In the genomic region with DNA sequence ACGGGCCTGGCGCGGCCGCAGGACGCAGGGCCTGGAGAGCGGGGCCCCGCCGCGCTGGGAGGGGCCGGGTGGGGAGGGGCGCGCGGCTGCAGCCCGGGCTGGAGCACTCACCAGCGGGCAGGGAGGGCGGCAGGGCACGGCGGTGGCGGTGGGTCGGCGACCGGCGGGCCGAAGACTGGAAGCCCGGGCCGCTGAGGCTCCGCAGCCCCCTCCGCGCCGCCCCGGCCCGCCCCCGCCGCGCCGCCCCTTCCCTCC, we compare ENCODE assay signal across 12 cellular contexts. TPM values are rescaled to one million over a fixed set of nuclear protein-coding genes. Genes with fewer than 3 reads are reported as not detected.
DNase-seq lines count a peak whose midpoint lies in the region; ATAC-seq and TF ChIP-seq lines count a peak whose summit lies in the region.
"Had no signal": no experiment of that assay in that cellular context is flagged by ENCODE, and none has a peak within 500 bp of the region (broad histone marks: within the 10 kb centered on the region; RNA-seq: fewer than 3 reads in every experiment).

A gene with protein sequence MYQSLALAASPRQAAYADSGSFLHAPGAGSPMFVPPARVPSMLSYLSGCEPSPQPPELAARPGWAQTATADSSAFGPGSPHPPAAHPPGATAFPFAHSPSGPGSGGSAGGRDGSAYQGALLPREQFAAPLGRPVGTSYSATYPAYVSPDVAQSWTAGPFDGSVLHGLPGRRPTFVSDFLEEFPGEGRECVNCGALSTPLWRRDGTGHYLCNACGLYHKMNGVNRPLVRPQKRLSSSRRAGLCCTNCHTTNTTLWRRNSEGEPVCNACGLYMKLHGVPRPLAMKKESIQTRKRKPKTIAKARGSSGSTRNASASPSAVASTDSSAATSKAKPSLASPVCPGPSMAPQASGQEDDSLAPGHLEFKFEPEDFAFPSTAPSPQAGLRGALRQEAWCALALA (minus strand): TSS at position 177 of the 255 bp plus-strand sequence. CDS start 474 bp downstream, outside the sequence.

- H3K4me3 ChIP-seq in RWPE2 (ENCODE audit: severe bottlenecking) (no peak within 1 kb of the TSS), iPS-15b (ENCODE audit: low read depth, low read length) (peak within 1 kb of the TSS; percentile 50), prostate gland (peak within 1 kb of the TSS; percentile 25 to 29)
- no peak within 1 kb of the TSS for H3K4me3 ChIP-seq in CD8-positive, alpha-beta T cell (ENCODE audit: low read depth, low read length)
- H3K4me3 ChIP-seq: body of pancreas had no signal

- ATAC-seq in RWPE2 (ENCODE audit: low read depth) = peak; percentile 3; the same call in 2 of the 3 replicates
- ATAC-seq in CD8-positive, alpha-beta T cell = no peak

- no peak for DNase-seq in RWPE2 (ENCODE audit: low spot score)
- no peak for DNase-seq in prostate gland (ENCODE audit: low spot score)
- no peak for DNase-seq in anterior cingulate cortex (lab: John Stamatoyannopoulos, UW)
- DNase-seq in middle frontal gyrus (ENCODE audit: extremely low spot score, low spot score) = no peak
- DNase-seq in NCI-H1417 (lab: John Stamatoyannopoulos, UW) = no peak
- no peak for DNase-seq in CD8-positive, alpha-beta T cell
- DNase-seq: CD4-positive, alpha-beta memory T cell; NCI-H774 had no signal

- H3K4me3 Mint-ChIP-seq in CD8-positive, alpha-beta T cell = no peak within 1 kb of the TSS

- intact Hi-C loops in prostate gland (cut with DNase I) = no loop called here
- intact Hi-C loops in CD8-positive, alpha-beta T cell (cut with DNase I, micrococcal nuclease) = no loop called here

- H3K9me3 Mint-ChIP-seq in CD8-positive, alpha-beta T cell = no peaks in the 10 kb centered on the region
- H3K9me3 Mint-ChIP-seq: CD4-positive, alpha-beta memory T cell had no signal

- H3K27ac Mint-ChIP-seq in CD8-positive, alpha-beta T cell = no peak within 1 kb of the TSS

- no peak within 1 kb of the TSS for H3K27ac ChIP-seq in RWPE2 (ENCODE audit: poor library complexity, severe bottlenecking)
- peak within 1 kb of the TSS; percentile 52 to 54 for H3K27ac ChIP-seq in prostate gland
- H3K27ac ChIP-seq in CD8-positive, alpha-beta T cell (ENCODE audit: low read depth, low read length) = no peak within 1 kb of the TSS
- H3K27ac ChIP-seq: body of pancreas had no signal

- H3K36me3 Mint-ChIP-seq in CD8-positive, alpha-beta T cell = no peaks in the 10 kb centered on the region
- H3K36me3 Mint-ChIP-seq: CD4-positive, alpha-beta memory T cell had no signal

- POLR2A ChIA-PET in CD8-positive, alpha-beta T cell (lab: Charles Lee) = no interaction called here

- no peak for TF ChIP-seq POLR2A in prostate gland (IDR thresholded peaks at IDR 0.05)

- no peak for TF ChIP-seq CTCF in RWPE2 (IDR thresholded peaks at IDR 0.05; ENCODE audit: poor library complexity, severe bottlenecking)
- no peak for TF ChIP-seq CTCF in prostate gland (IDR thresholded peaks at IDR 0.05)
- TF ChIP-seq CTCF in CD8-positive, alpha-beta T cell (IDR thresholded peaks at IDR 0.05) = no peak

- H3K4me1 ChIP-seq in ES-I3 (ENCODE audit: insufficient read depth, low read length) = peaks cover 2% of the 10 kb centered on the region; the same call in 1 of the 2 replicates
- no peaks in the 10 kb centered on the region for H3K4me1 ChIP-seq in RWPE2 (ENCODE audit: insufficient read depth, poor library complexity, severe bottlenecking)
- peaks cover 2% of the 10 kb centered on the region for H3K4me1 ChIP-seq in iPS-15b (ENCODE audit: control insufficient read depth, insufficient read depth, low read length)
- H3K4me1 ChIP-seq in prostate gland (replicated peaks) = no peaks in the 10 kb centered on the region
- H3K4me1 ChIP-seq in CD8-positive, alpha-beta T cell (ENCODE audit: insufficient read depth, low read length) = no peaks in the 10 kb centered on the region

- H3K36me3 ChIP-seq in ES-I3 (ENCODE audit: insufficient read depth, low read length) = no peaks in the 10 kb centered on the region
- H3K36me3 ChIP-seq in RWPE2 (ENCODE audit: low read depth) = no peaks in the 10 kb centered on the region
- no peaks in the 10 kb centered on the region for H3K36me3 ChIP-seq in iPS-15b (ENCODE audit: control insufficient read depth, insufficient read depth, low read length)
- no peaks in the 10 kb centered on the region for H3K36me3 ChIP-seq in prostate gland
- no peaks in the 10 kb centered on the region for H3K36me3 ChIP-seq in CD8-positive, alpha-beta T cell (ENCODE audit: insufficient read depth, low read length)

- CTCF ChIA-PET in CD8-positive, alpha-beta T cell (lab: Charles Lee) = no interaction called here

- H3K27me3 ChIP-seq in RWPE2 (ENCODE audit: insufficient read depth, poor library complexity, severe bottlenecking) (peaks cover 83% of the 10 kb centered on the region), iPS-15b (ENCODE audit: control insufficient read depth, insufficient read depth, low read length) (peaks cover 50% of the 10 kb centered on the region), prostate gland (replicated peaks; ENCODE audit: insufficient read depth) (peaks cover 27% of the 10 kb centered on the region)
- peaks cover 14% of the 10 kb centered on the region for H3K27me3 ChIP-seq in CD8-positive, alpha-beta T cell (ENCODE audit: insufficient read depth, low read length)

- no peaks in the 10 kb centered on the region for H3K4me1 Mint-ChIP-seq in CD8-positive, alpha-beta T cell (ENCODE audit: low read depth)

- 2% methylated on average over 27 of the region's 36 CpGs for WGBS in prostate gland

- peak within 1 kb of the TSS; percentile 54 for H3K9ac ChIP-seq in ES-I3 (ENCODE audit: low read depth, low read length)
- no peak within 1 kb of the TSS for H3K9ac ChIP-seq in iPS-15b (ENCODE audit: low read depth, low read length)

- no peaks in the 10 kb centered on the region for H3K9me3 ChIP-seq in ES-I3 (ENCODE audit: control insufficient read depth, insufficient read depth, low read length)
- H3K9me3 ChIP-seq in RWPE2 (ENCODE audit: severe bottlenecking) = no peaks in the 10 kb centered on the region
- no peaks in the 10 kb centered on the region for H3K9me3 ChIP-seq in iPS-15b (ENCODE audit: control insufficient read depth, insufficient read depth, low read length)
- H3K9me3 ChIP-seq in prostate gland = no peaks in the 10 kb centered on the region
- H3K9me3 ChIP-seq in CD8-positive, alpha-beta T cell (ENCODE audit: low read length) = no peaks in the 10 kb centered on the region
- H3K9me3 ChIP-seq: body of pancreas had no signal

- peaks cover 44% of the 10 kb centered on the region for H3K27me3 Mint-ChIP-seq in CD8-positive, alpha-beta T cell (ENCODE audit: low read depth)

RNA-seq across cellular contexts. Expression of the gene that starts here (rescaled TPM):
- 10 to 100 TPM in 1 of 2 donors, 1 to 10 TPM in 1; 1.3 to 53.7 TPM for total RNA-seq in prostate gland
- not detected for total RNA-seq in CD8-positive, alpha-beta T cell
- total RNA-seq: activated CD8-positive, alpha-beta memory T cell treated with anti-CD3 and anti-CD28 coated beads for 36 hours; body of pancreas; CD4-positive, alpha-beta memory T cell had no signal

Comparison
In these comparisons a context has a peak if more than half of its experiments do, and no peak if none do; other contexts are left out.
1. H3K27ac ChIP-seq: peak in prostate gland (2 of 2); none in RWPE2 (single experiment) and CD8-positive, alpha-beta T cell (single experiment).
2. H3K4me3 ChIP-seq: peak in iPS-15b (single experiment) and prostate gland (2 of 2); none in RWPE2 (single experiment) and CD8-positive, alpha-beta T cell (single experiment).